Comparison of ENCODE assay signal across 12 cellular contexts in the genomic region with DNA sequence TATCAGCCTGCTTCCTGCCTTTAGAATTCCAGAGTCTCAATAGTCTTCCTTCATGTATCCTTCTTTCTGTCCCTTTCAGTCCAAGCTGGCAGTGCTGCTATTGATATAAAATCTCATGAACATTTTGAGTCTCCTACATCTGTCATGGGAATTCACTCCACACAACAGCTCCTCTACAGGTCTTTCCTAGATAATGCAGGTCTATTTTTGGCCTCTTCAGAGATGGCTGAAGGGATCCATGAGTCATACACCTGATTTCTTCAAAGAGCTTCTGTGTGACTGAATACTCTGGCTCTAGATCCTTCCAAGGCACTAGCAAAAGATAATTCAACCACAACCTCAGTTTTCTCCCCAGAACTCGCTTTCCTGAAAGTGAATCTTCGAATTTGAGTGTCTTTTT.
DNase-seq lines count a peak whose midpoint lies in the region; ATAC-seq and TF ChIP-seq lines count a peak whose summit lies in the region.
"Had no signal": no experiment of that assay in that cellular context is flagged by ENCODE, and none has a peak within 500 bp of the region (broad histone marks: within the 10 kb centered on the region; RNA-seq: fewer than 3 reads in every experiment).

No MANE protein-coding gene starts in this region.

- CTCF ChIA-PET in Panc1 (lab: Charles Lee): no interaction called here
- CTCF ChIA-PET in CD4-positive, alpha-beta memory T cell (lab: Charles Lee; ENCODE audit: partially characterized antibody): no interaction called here

- no peak for ATAC-seq in Panc1
- ATAC-seq in stimulated activated naive CD8-positive, alpha-beta T cell treated with anti-CD3 and anti-CD28 coated beads, Interleukin-15, amount 100 ng/mL, for 72 hours: no peak

- H3K27me3 ChIP-seq in Panc1 (ENCODE audit: control insufficient read depth, insufficient read depth, low read length) (no peaks in the 10 kb centered on the region), smooth muscle cell (ENCODE audit: low read depth) (no peaks in the 10 kb centered on the region)
- no peaks in the 10 kb centered on the region for H3K27me3 ChIP-seq in CD4-positive, alpha-beta memory T cell (ENCODE audit: insufficient read depth, low read length)
- H3K27me3 ChIP-seq: Peyer's patch had no signal

- H3K9me3 ChIP-seq in Panc1 (ENCODE audit: control insufficient read depth, insufficient read depth, low read depth, low read length) (no peaks in the 10 kb centered on the region), smooth muscle cell (replicated peaks; ENCODE audit: low read depth) (no peaks in the 10 kb centered on the region)
- no peaks in the 10 kb centered on the region for H3K9me3 ChIP-seq in CD4-positive, alpha-beta memory T cell (ENCODE audit: control insufficient read depth in 1 of 2, low read length in 2 of 2)
- H3K9me3 ChIP-seq: Peyer's patch had no signal

- H3K4me3 ChIP-seq in Panc1 (ENCODE audit: low read depth in 2 of 2, low read length in 2 of 2) (no peak overlapping the region), smooth muscle cell (no peak overlapping the region)
- H3K4me3 ChIP-seq in CD4-positive, alpha-beta memory T cell (ENCODE audit: low read length in 2 of 2): no peak overlapping the region
- H3K4me3 ChIP-seq: Peyer's patch had no signal

- no TSS peak for BruUV-seq in Panc1 (replicated peaks; lab: Mats Ljungman, UMichigan)

- H3K36me3 Mint-ChIP-seq in osteocyte (ENCODE audit: unreplicated experiment): no peaks in the 10 kb centered on the region
- H3K36me3 Mint-ChIP-seq in CD4-positive, alpha-beta memory T cell: no peaks in the 10 kb centered on the region

- no peaks in the 10 kb centered on the region for H3K36me3 ChIP-seq in Panc1 (ENCODE audit: control insufficient read depth, insufficient read depth, low read length)
- no peaks in the 10 kb centered on the region for H3K36me3 ChIP-seq in smooth muscle cell (ENCODE audit: low read depth)
- H3K36me3 ChIP-seq in CD4-positive, alpha-beta memory T cell (ENCODE audit: insufficient read depth, low read length): no peaks in the 10 kb centered on the region
- H3K36me3 ChIP-seq: Peyer's patch had no signal

- H3K4me1 ChIP-seq in Panc1 (ENCODE audit: control insufficient read depth, insufficient read depth, low read length) (no peaks in the 10 kb centered on the region), smooth muscle cell (ENCODE audit: low read depth) (no peaks in the 10 kb centered on the region)
- no peaks in the 10 kb centered on the region for H3K4me1 ChIP-seq in CD4-positive, alpha-beta memory T cell (ENCODE audit: insufficient read depth, low read length)
- H3K4me1 ChIP-seq: Peyer's patch had no signal

- no peaks in the 10 kb centered on the region for H3F3A ChIP-seq in smooth muscle cell (ENCODE audit: low read depth)

- no peak overlapping the region for H3K9ac ChIP-seq in smooth muscle cell (ENCODE audit: low read depth)

- H3K27ac Mint-ChIP-seq in osteocyte (ENCODE audit: unreplicated experiment): no peak overlapping the region
- no peak overlapping the region for H3K27ac Mint-ChIP-seq in CD4-positive, alpha-beta memory T cell
- H3K27ac Mint-ChIP-seq in stimulated activated naive CD8-positive, alpha-beta T cell treated with anti-CD3 and anti-CD28 coated beads, Interleukin-15, amount 100 ng/mL, for 72 hours: no peak overlapping the region

- peak; percentile 8; the same call in 1 of the 2 replicates for TF ChIP-seq CTCF in Panc1 (IDR thresholded peaks at IDR 0.05)
- TF ChIP-seq CTCF in smooth muscle cell (IDR thresholded peaks at IDR 0.05; ENCODE audit: borderline replicate concordance, insufficient read depth, poor library complexity, severe bottlenecking): peak; percentile 22
- TF ChIP-seq CTCF in osteocyte (IDR thresholded peaks at IDR 0.05): no peak

- H3K27ac ChIP-seq in Panc1 (ENCODE audit: low read length) (no peak overlapping the region), epithelial cell of prostate (no peak overlapping the region), smooth muscle cell (ENCODE audit: low read depth) (no peak overlapping the region)
- no peak overlapping the region for H3K27ac ChIP-seq in CD4-positive, alpha-beta memory T cell (ENCODE audit: low read depth, low read length)
- H3K27ac ChIP-seq: Peyer's patch had no signal

- no peak overlapping the region for H3K4me3 Mint-ChIP-seq in osteocyte (ENCODE audit: unreplicated experiment)
- no peak overlapping the region for H3K4me3 Mint-ChIP-seq in CD4-positive, alpha-beta memory T cell
- H3K4me3 Mint-ChIP-seq in stimulated activated naive CD8-positive, alpha-beta T cell treated with anti-CD3 and anti-CD28 coated beads, Interleukin-15, amount 100 ng/mL, for 72 hours: no peak overlapping the region

- H3K79me2 ChIP-seq in smooth muscle cell (ENCODE audit: low read depth): no peaks in the 10 kb centered on the region

- H3K4me2 ChIP-seq in smooth muscle cell: no peak overlapping the region

- 75% methylated on average over 2 of the region's 2 CpGs for WGBS in smooth muscle cell (ENCODE audit: low lambda C conversion rate)

- no peaks in the 10 kb centered on the region for H4K20me1 ChIP-seq in smooth muscle cell (ENCODE audit: low read depth)

- no peak overlapping the region for H2AFZ ChIP-seq in smooth muscle cell (ENCODE audit: low read depth)

- H3K9me3 Mint-ChIP-seq in osteocyte (ENCODE audit: unreplicated experiment): peaks cover 25% of the 10 kb centered on the region
- H3K9me3 Mint-ChIP-seq in CD4-positive, alpha-beta memory T cell: peaks cover 0 to 44% (median 27%) of the 10 kb centered on the region in 8 donors
- H3K9me3 Mint-ChIP-seq in stimulated activated naive CD8-positive, alpha-beta T cell treated with anti-CD3 and anti-CD28 coated beads, Interleukin-15, amount 100 ng/mL, for 72 hours: peaks cover 21 to 32% of the 10 kb centered on the region in 2 donors

- POLR2A ChIA-PET in Panc1 (lab: Charles Lee): no interaction called here
- POLR2A ChIA-PET in CD4-positive, alpha-beta memory T cell (lab: Charles Lee; ENCODE audit: partially characterized antibody): no interaction called here

- in situ Hi-C loops in Panc1 (cut with HindIII; ENCODE audit: low pct_unique_long_range_greater_than_20kb, low sequenced_read_pairs): no loop called here

- H3K27me3 Mint-ChIP-seq in osteocyte (ENCODE audit: unreplicated experiment): no peaks in the 10 kb centered on the region
- peaks cover 0 to 2% of the 10 kb centered on the region in 2 donors for H3K27me3 Mint-ChIP-seq in CD4-positive, alpha-beta memory T cell
- no peaks in the 10 kb centered on the region for H3K27me3 Mint-ChIP-seq in stimulated activated naive CD8-positive, alpha-beta T cell treated with anti-CD3 and anti-CD28 coated beads, Interleukin-15, amount 100 ng/mL, for 72 hours

- intact Hi-C loops in Panc1 (cut with micrococcal nuclease; ENCODE audit: unreplicated experiment): no loop called here
- intact Hi-C loops in CD4-positive, alpha-beta memory T cell (cut with micrococcal nuclease): no loop called here

- no peaks in the 10 kb centered on the region for H3K4me1 Mint-ChIP-seq in osteocyte (ENCODE audit: unreplicated experiment)
- no peaks in the 10 kb centered on the region for H3K4me1 Mint-ChIP-seq in CD4-positive, alpha-beta memory T cell
- H3K4me1 Mint-ChIP-seq in stimulated activated naive CD8-positive, alpha-beta T cell treated with anti-CD3 and anti-CD28 coated beads, Interleukin-15, amount 100 ng/mL, for 72 hours: no peaks in the 10 kb centered on the region

- peak; percentile 19 for DNase-seq in SKM-1 treated with dmso at 0.1 percent for 144 hours (lab: John Stamatoyannopoulos, UW; ENCODE audit: unreplicated experiment)
- DNase-seq in SKM-1 (lab: John Stamatoyannopoulos, UW; ENCODE audit: unreplicated experiment): no peak
- no peak for DNase-seq in Panc1 (ENCODE audit: low read depth, low spot score)
- peak; percentile 37 for DNase-seq in epithelial cell of prostate (ENCODE audit: low read depth, low spot score)
- DNase-seq in smooth muscle cell (lab: John Stamatoyannopoulos, UW; ENCODE audit: unreplicated experiment): no peak
- no peak for DNase-seq in osteocyte (ENCODE audit: extremely low spot score, unreplicated experiment)
- no peak for DNase-seq in CD4-positive, alpha-beta memory T cell
- DNase-seq in stimulated activated naive CD8-positive, alpha-beta T cell treated with anti-CD3 and anti-CD28 coated beads, Interleukin-15, amount 100 ng/mL, for 72 hours: no peak
- DNase-seq: activated gamma-delta T cell, cortex of kidney, NCI-H187, Peyer's patch had no signal

Comparison
In these comparisons a context has a peak if more than half of its experiments do, and no peak if none do; other contexts are left out.
1. DNase-seq: peak in SKM-1 treated with dmso at 0.1 percent for 144 hours (single experiment) and epithelial cell of prostate (single experiment); none in SKM-1 (single experiment), Panc1 (single experiment), smooth muscle cell (single experiment), osteocyte (single experiment), CD4-positive, alpha-beta memory T cell (0 of 5) and stimulated activated naive CD8-positive, alpha-beta T cell treated with anti-CD3 and anti-CD28 coated beads, Interleukin-15, amount 100 ng/mL, for 72 hours (0 of 2).